11 cellular contexts compared by ENCODE assay signal in genomic region chr3:183513046-183513706, GRCh38. TPM values are rescaled to one million over a fixed set of nuclear protein-coding genes. Genes with fewer than 3 reads are reported as not detected.
DNase-seq lines count a peak whose midpoint lies in the region; ATAC-seq and TF ChIP-seq lines count a peak whose summit lies in the region.
"Had no signal": no experiment of that assay in that cellular context is flagged by ENCODE, and none has a peak within 500 bp of the region (broad histone marks: within the 10 kb centered on the region; RNA-seq: fewer than 3 reads in every experiment).

No MANE protein-coding gene starts in this region.

- intact Hi-C loops in natural killer cell (cut with micrococcal nuclease), result no loop called here

- H3K9me3 Mint-ChIP-seq in natural killer cell, result no peaks in the 10 kb centered on the region
- H3K9me3 Mint-ChIP-seq in nephron progenitor cell, result no peaks in the 10 kb centered on the region
- no peaks in the 10 kb centered on the region for H3K9me3 Mint-ChIP-seq in type B pancreatic cell

- TF ChIP-seq CTCF in Peyer's patch (IDR thresholded peaks at IDR 0.05) (no peak), natural killer cell (IDR thresholded peaks at IDR 0.05) (no peak), nephron progenitor cell (IDR thresholded peaks at IDR 0.05) (no peak), type B pancreatic cell (conservative IDR thresholded peaks at IDR 0.05) (no peak)

- peaks cover 47 to 49% of the 10 kb centered on the region in 2 donors for H3K4me1 Mint-ChIP-seq in natural killer cell
- H3K4me1 Mint-ChIP-seq in nephron progenitor cell, result peaks cover 18% of the 10 kb centered on the region
- H3K4me1 Mint-ChIP-seq in type B pancreatic cell (ENCODE audit: unreplicated experiment), result peaks cover 6% of the 10 kb centered on the region

- peak; percentile 75 to 88 (median 86) for ATAC-seq in natural killer cell

- no peak overlapping the region for H3K4me3 ChIP-seq in Peyer's patch
- H3K4me3 ChIP-seq: ovary had no signal

- H3K27me3 Mint-ChIP-seq in natural killer cell (ENCODE audit: low read depth in 2 of 2), result no peaks in the 10 kb centered on the region
- no peaks in the 10 kb centered on the region for H3K27me3 Mint-ChIP-seq in nephron progenitor cell (ENCODE audit: low read depth, poor library complexity)
- H3K27me3 Mint-ChIP-seq in type B pancreatic cell, result peaks cover 8% of the 10 kb centered on the region

- peaks cover 0 to 28% (median 7%) of the 10 kb centered on the region in 4 donors for H3K4me1 ChIP-seq in Peyer's patch

- H3K27ac Mint-ChIP-seq in natural killer cell (peak overlapping the region; percentile 81 to 83), nephron progenitor cell (no peak overlapping the region), type B pancreatic cell (no peak overlapping the region)

- H3K27ac ChIP-seq in Peyer's patch, result peak overlapping the region in 2 of 4 donors; percentile 34 to 75
- H3K27ac ChIP-seq: ovary had no signal

- H3K4me3 Mint-ChIP-seq in natural killer cell, result peak overlapping the region; percentile 47
- no peak overlapping the region for H3K4me3 Mint-ChIP-seq in nephron progenitor cell
- H3K4me3 Mint-ChIP-seq in type B pancreatic cell, result no peak overlapping the region

- no peaks in the 10 kb centered on the region for H3K36me3 Mint-ChIP-seq in natural killer cell
- H3K36me3 Mint-ChIP-seq in nephron progenitor cell (ENCODE audit: low read depth), result no peaks in the 10 kb centered on the region
- H3K36me3 Mint-ChIP-seq in type B pancreatic cell, result no peaks in the 10 kb centered on the region

- no peaks in the 10 kb centered on the region for H3K36me3 ChIP-seq in Peyer's patch
- H3K36me3 ChIP-seq: ovary had no signal

- DNase-seq in CMK (ENCODE audit: low read depth) (peak; percentile 36), Peyer's patch (peak in 2 of 3 donors; percentile 72 to 75), activated T-helper 1 cell treated with Interleukin-2 at 50 U/mL for 16 hours (ENCODE audit: low read depth) (peak; percentile 22), natural killer cell (peak; percentile 52), nephron progenitor cell (no peak), NCI-H1417 treated with DMSO at 0.1 percent for 48 hours (lab: John Stamatoyannopoulos, UW) (no peak), hippocampal formation (lab: John Stamatoyannopoulos, UW) (no peak), type B pancreatic cell (ENCODE audit: extremely low spot score, unreplicated experiment) (no peak)
- DNase-seq: ovary had no signal

- H3K27me3 ChIP-seq in Peyer's patch, result no peaks in the 10 kb centered on the region
- H3K27me3 ChIP-seq: ovary had no signal

- no peaks in the 10 kb centered on the region for H3K9me3 ChIP-seq in Peyer's patch
- H3K9me3 ChIP-seq: ovary had no signal

- no peak for TF ChIP-seq POLR2A in Peyer's patch (IDR thresholded peaks at IDR 0.05)

RNA-seq across cellular contexts. Expression of gene KLHL6, which starts 42.3 kb away (rescaled TPM):
- 10 to 100 TPM in 1 of 4 donors, 1 to 10 TPM in 3; 1.6 to 53.6 (median 4.9) TPM for total RNA-seq in Peyer's patch
- total RNA-seq in natural killer cell, result 10 to 100 TPM; 10.9 to 17.3 (median 13.6) TPM
- not detected in 2 replicates for total RNA-seq in type B pancreatic cell (ENCODE audit: low replicate concordance)
- total RNA-seq: Daoy, fibroblast of villous mesenchyme had no signal

Comparison
In these comparisons a context has a peak if more than half of its experiments do, and no peak if none do; other contexts are left out.
1. DNase-seq: peak in CMK (single experiment), Peyer's patch (2 of 3), activated T-helper 1 cell treated with Interleukin-2 at 50 U/mL for 16 hours (single experiment) and natural killer cell (single experiment); none in nephron progenitor cell (single experiment), NCI-H1417 treated with DMSO at 0.1 percent for 48 hours (single experiment), hippocampal formation (0 of 2) and type B pancreatic cell (single experiment).
2. H3K27ac Mint-ChIP-seq: peak in natural killer cell (2 of 2); none in nephron progenitor cell (single experiment) and type B pancreatic cell (single experiment).